Comparison of ENCODE assay signal across 9 cellular contexts in the genomic region with DNA sequence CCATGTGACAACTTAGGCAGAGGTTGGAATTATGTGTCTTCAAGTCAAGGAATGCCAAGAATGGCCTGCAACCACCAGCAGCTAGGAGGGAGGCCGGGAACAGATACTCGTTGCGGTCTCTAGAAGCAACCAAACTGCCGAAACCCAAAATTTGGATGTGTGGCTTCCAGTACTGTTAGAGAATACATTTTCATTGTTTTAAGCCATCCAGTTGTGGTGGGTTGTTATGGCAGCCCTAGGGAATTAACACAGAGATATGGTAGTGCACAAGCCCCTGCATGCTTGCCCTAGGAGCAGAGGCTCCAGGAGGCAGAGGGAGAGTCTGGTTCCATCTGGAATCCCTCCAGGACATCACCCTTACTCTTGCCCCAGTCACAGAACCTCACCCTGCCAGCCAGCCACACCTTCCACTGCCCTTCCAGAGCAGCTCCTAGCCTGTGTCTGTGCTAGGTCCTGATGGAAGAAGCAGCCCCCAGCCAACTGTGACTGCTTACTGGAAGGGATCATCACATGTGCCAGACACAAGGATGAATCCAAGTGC. TPM values are rescaled to one million over a fixed set of nuclear protein-coding genes. Genes with fewer than 3 reads are reported as not detected.
DNase-seq lines count a peak whose midpoint lies in the region; ATAC-seq lines count a peak whose summit lies in the region.
"Had no signal": no experiment of that assay in that cellular context is flagged by ENCODE, and none has a peak within 500 bp of the region (broad histone marks: within the 10 kb centered on the region; RNA-seq: fewer than 3 reads in every experiment).

No MANE protein-coding gene starts in this region.

- ATAC-seq in GM18870 (IDR thresholded peaks at IDR 0.05; ENCODE audit: unreplicated experiment) (no peak), GM21529 (IDR thresholded peaks at IDR 0.05; ENCODE audit: unreplicated experiment) (no peak), HG03378 (IDR thresholded peaks at IDR 0.05; ENCODE audit: unreplicated experiment) (no peak)

- peaks cover 19% of the 10 kb centered on the region for H3K4me1 ChIP-seq in stomach smooth muscle (ENCODE audit: control insufficient read depth, insufficient read depth, low read length)

- peaks cover 42% of the 10 kb centered on the region for H3K4me1 Mint-ChIP-seq in activated T-cell treated with anti-CD3 and anti-CD28 coated beads, Interleukin-2, amount 50 U/mL, for 24 hours (ENCODE audit: low read depth)
- H3K4me1 Mint-ChIP-seq in activated T-helper 2 cell treated with anti-CD3 and anti-CD28 coated beads, Interferon-gamma antibody, Interleukin-2, Interleukin-4, amounts not matched to agents 10 μg/mL and 5 μg/mL and 100 μg/mL, durations not matched to agents 14 hours and 24 hours and 36 hours (ENCODE audit: low read depth): peaks cover 17% of the 10 kb centered on the region

- no peaks in the 10 kb centered on the region for H3K9me3 ChIP-seq in stomach smooth muscle (ENCODE audit: control insufficient read depth in 2 of 2, low read length in 2 of 2)

- H3K27ac ChIP-seq in stomach smooth muscle (ENCODE audit: low read length): peak overlapping the region; percentile 60

- H3K27me3 ChIP-seq in stomach smooth muscle (ENCODE audit: control insufficient read depth in 1 of 2, insufficient read depth in 2 of 2, low read length in 2 of 2): no peaks in the 10 kb centered on the region

- peak overlapping the region in 1 of 2 donors; percentile 51 for H3K9ac ChIP-seq in stomach smooth muscle (ENCODE audit: low read length in 2 of 2)

- H3K4me3 ChIP-seq in stomach smooth muscle (ENCODE audit: low read length in 2 of 2): peak overlapping the region; percentile 1 to 40

- H3K36me3 Mint-ChIP-seq in activated T-cell treated with anti-CD3 and anti-CD28 coated beads, Interleukin-2, amount 50 U/mL, for 24 hours (ENCODE audit: low read depth): peaks cover 2% of the 10 kb centered on the region
- H3K36me3 Mint-ChIP-seq in activated T-helper 2 cell treated with anti-CD3 and anti-CD28 coated beads, Interferon-gamma antibody, Interleukin-2, Interleukin-4, amounts not matched to agents 10 μg/mL and 5 μg/mL and 100 μg/mL, durations not matched to agents 14 hours and 24 hours and 36 hours (ENCODE audit: low read depth): peaks cover 4% of the 10 kb centered on the region

- H3K36me3 ChIP-seq in stomach smooth muscle (ENCODE audit: control insufficient read depth in 2 of 2, insufficient read depth in 2 of 2, low read length in 2 of 2): no peaks in the 10 kb centered on the region

- no peaks in the 10 kb centered on the region for H3K9me3 Mint-ChIP-seq in activated T-cell treated with anti-CD3 and anti-CD28 coated beads, Interleukin-2, amount 50 U/mL, for 24 hours
- no peaks in the 10 kb centered on the region for H3K9me3 Mint-ChIP-seq in activated T-helper 2 cell treated with anti-CD3 and anti-CD28 coated beads, Interferon-gamma antibody, Interleukin-2, Interleukin-4, amounts not matched to agents 10 μg/mL and 5 μg/mL and 100 μg/mL, durations not matched to agents 14 hours and 24 hours and 36 hours

- no peaks in the 10 kb centered on the region for H3K27me3 Mint-ChIP-seq in activated T-cell treated with anti-CD3 and anti-CD28 coated beads, Interleukin-2, amount 50 U/mL, for 24 hours
- no peaks in the 10 kb centered on the region for H3K27me3 Mint-ChIP-seq in activated T-helper 2 cell treated with anti-CD3 and anti-CD28 coated beads, Interferon-gamma antibody, Interleukin-2, Interleukin-4, amounts not matched to agents 10 μg/mL and 5 μg/mL and 100 μg/mL, durations not matched to agents 14 hours and 24 hours and 36 hours (ENCODE audit: low read depth)

- peak overlapping the region; percentile 10 for H3K4me3 Mint-ChIP-seq in activated T-cell treated with anti-CD3 and anti-CD28 coated beads, Interleukin-2, amount 50 U/mL, for 24 hours
- H3K4me3 Mint-ChIP-seq in activated T-helper 2 cell treated with anti-CD3 and anti-CD28 coated beads, Interferon-gamma antibody, Interleukin-2, Interleukin-4, amounts not matched to agents 10 μg/mL and 5 μg/mL and 100 μg/mL, durations not matched to agents 14 hours and 24 hours and 36 hours (ENCODE audit: low read depth): no peak overlapping the region
- H3K4me3 Mint-ChIP-seq: neural crest cell had no signal

- intact Hi-C loops in activated T-helper 2 cell treated with anti-CD3 and anti-CD28 coated beads, Interferon-gamma antibody, Interleukin-2, Interleukin-4, amounts not matched to agents 10 μg/mL and 5 μg/mL and 100 μg/mL, durations not matched to agents 14 hours and 24 hours and 36 hours (cut with micrococcal nuclease): no loop called here

- H3K27ac Mint-ChIP-seq in activated T-cell treated with anti-CD3 and anti-CD28 coated beads, Interleukin-2, amount 50 U/mL, for 24 hours: peak overlapping the region; percentile 80
- H3K27ac Mint-ChIP-seq in activated T-helper 2 cell treated with anti-CD3 and anti-CD28 coated beads, Interferon-gamma antibody, Interleukin-2, Interleukin-4, amounts not matched to agents 10 μg/mL and 5 μg/mL and 100 μg/mL, durations not matched to agents 14 hours and 24 hours and 36 hours: peak overlapping the region; percentile 57

- no peak for DNase-seq in activated T-cell treated with anti-CD3 and anti-CD28 coated beads, Interleukin-2, amount 50 U/mL, for 24 hours
- DNase-seq in activated T-cell treated with anti-CD3 and anti-CD28 coated beads, Interleukin-2, amount 50 U/mL, for 1 hour: no peak
- DNase-seq in activated T-helper 2 cell treated with anti-CD3 and anti-CD28 coated beads, Interferon-gamma antibody, Interleukin-2, Interleukin-4, amounts not matched to agents 10 μg/mL and 5 μg/mL and 100 μg/mL, durations not matched to agents 14 hours and 24 hours and 36 hours (ENCODE audit: low spot score): no peak
- peak; percentile 23 for DNase-seq in hepatic stellate cell (ENCODE audit: low spot score)

RNA-seq across cellular contexts. Expression of a gene that starts 19.5 kb away (rescaled TPM):
- 15.5 and 16.2 TPM in 2 replicates for total RNA-seq in activated T-helper 2 cell treated with anti-CD3 and anti-CD28 coated beads, Interferon-gamma antibody, Interleukin-2, Interleukin-4, amounts not matched to agents 10 μg/mL and 5 μg/mL and 100 μg/mL, durations not matched to agents 14 hours and 24 hours and 36 hours
